In genomic region chr4:187174749-187175148, GRCh38 we compare ENCODE assay signal across 17 cellular contexts.
DNase-seq lines count a peak whose midpoint lies in the region; ATAC-seq and TF ChIP-seq lines count a peak whose summit lies in the region.
"Had no signal": no experiment of that assay in that cellular context is flagged by ENCODE, and none has a peak within 500 bp of the region (broad histone marks: within the 10 kb centered on the region; RNA-seq: fewer than 3 reads in every experiment).

No MANE protein-coding gene starts in this region.

- dilution Hi-C loops in IMR-90 (cut with HindIII; ENCODE audit: low sequenced_read_pairs, unreplicated experiment) = no loop called here

- no peak overlapping the region for H3K4me2 ChIP-seq in IMR-90 (ENCODE audit: low read depth, low read length)

- peaks cover 44% of the 10 kb centered on the region for H3K4me1 Mint-ChIP-seq in chondrocyte (ENCODE audit: low read depth)

- BruUV-seq in IMR-90 (replicated peaks; lab: Mats Ljungman, UMichigan) = no TSS peak

- H3K23ac ChIP-seq in IMR-90 (ENCODE audit: low read depth, low read length) = no peak overlapping the region

- no peak overlapping the region for H2AK9ac ChIP-seq in IMR-90 (replicated peaks; ENCODE audit: low read depth, low read length, poor library complexity)

- no peak overlapping the region for H4K5ac ChIP-seq in IMR-90 (ENCODE audit: low read depth, low read length)

- no peaks in the 10 kb centered on the region for H3K36me3 ChIP-seq in IMR-90 (ENCODE audit: control insufficient read depth, insufficient read depth, low read length)

- H3K27ac Mint-ChIP-seq in chondrocyte (ENCODE audit: unreplicated experiment) = peak overlapping the region; percentile 68
- H3K27ac Mint-ChIP-seq: CD8-positive, alpha-beta T cell had no signal

- no peak overlapping the region for H2BK5ac ChIP-seq in IMR-90 (ENCODE audit: low read depth, low read length, poor library complexity, severe bottlenecking)

- in situ Hi-C loops in IMR-90 (cut with MboI; ENCODE audit: low sequenced_read_pairs) = no loop called here

- POLR2A ChIA-PET in IMR-90 (lab: Charles Lee; ENCODE audit: unreplicated experiment) = no interaction called here

- H3K9ac ChIP-seq in IMR-90 (ENCODE audit: low read depth, low read length) = no peak overlapping the region

- no peak overlapping the region for H4K8ac ChIP-seq in IMR-90 (ENCODE audit: low read depth in 2 of 2, low read length in 2 of 2)

- no peaks in the 10 kb centered on the region for H3K9me3 ChIP-seq in IMR-90 (ENCODE audit: control insufficient read depth, insufficient read depth, low read length)
- H3K9me3 ChIP-seq: Caco-2 had no signal

- no peak overlapping the region for H4K91ac ChIP-seq in IMR-90 (ENCODE audit: insufficient read depth, low read depth, low read length)

- no peak overlapping the region for H2BK15ac ChIP-seq in IMR-90 (ENCODE audit: low read depth, low read length)

- no peak overlapping the region for H3K4me3 Mint-ChIP-seq in chondrocyte (ENCODE audit: unreplicated experiment)
- H3K4me3 Mint-ChIP-seq: CD8-positive, alpha-beta T cell had no signal

- CTCF ChIA-PET in IMR-90 (lab: Yijun Ruan, JAX) = interaction anchor here (0.6 to 1.1 kb wide), 3 partner anchors 9 to 970 kb away, joined by 3 to 4 read pairs (median 3); no protein-coding TSS in a partner anchor

- 100% methylated on average over 3 of the region's 8 CpGs; no CpG with 5 or more reads in 1 of the 2 experiments for WGBS in IMR-90 (ENCODE audit: extremely low coverage in 2 of 2, insufficient read length in 1 of 2), 2 experiments

- H3K27me3 ChIP-seq in IMR-90 (ENCODE audit: control insufficient read depth, insufficient read depth, low read length) = no peaks in the 10 kb centered on the region

- intact Hi-C loops in IMR-90 (cut with micrococcal nuclease) (loop anchor here (10.0 kb wide), 1 partner anchor 450 kb away; the partner anchor contains the start of gene FAT1), left colon (cut with DNase I, micrococcal nuclease) (no loop called here)

- TF ChIP-seq RAD21 in IMR-90 (IDR thresholded peaks at IDR 0.05; ENCODE audit: low read length) = no peak

- no peak overlapping the region for H3K4ac ChIP-seq in IMR-90 (ENCODE audit: low read depth, low read length)

- TF ChIP-seq POLR2A in IMR-90 (IDR thresholded peaks at IDR 0.05; ENCODE audit: low read depth, low read length) = no peak

- H3K27me3 Mint-ChIP-seq in chondrocyte (ENCODE audit: low read depth) = no peaks in the 10 kb centered on the region

- no peak overlapping the region for H2AK5ac ChIP-seq in IMR-90 (ENCODE audit: low read depth, low read length)

- H2BK120ac ChIP-seq in IMR-90 (ENCODE audit: low read depth, low read length) = no peak overlapping the region

- H3K4me1 ChIP-seq in IMR-90 (ENCODE audit: control insufficient read depth, insufficient read depth, low read length) = peaks cover 2% of the 10 kb centered on the region; the same call in 1 of the 2 replicates
- H3K4me1 ChIP-seq: Caco-2 had no signal

- no peak overlapping the region for H2BK20ac ChIP-seq in IMR-90 (ENCODE audit: low read depth, low read length)

- H3K36me3 Mint-ChIP-seq in chondrocyte (ENCODE audit: low read depth) = no peaks in the 10 kb centered on the region
- H3K36me3 Mint-ChIP-seq: CD8-positive, alpha-beta T cell had no signal

- no peak overlapping the region for H3K14ac ChIP-seq in IMR-90 (replicated peaks; ENCODE audit: low read depth, low read length)

- DNase-seq in IMR-90 = no peak
- DNase-seq in chondrocyte (ENCODE audit: low spot score) = no peak
- peak; percentile 29 to 38 for DNase-seq in left colon
- DNase-seq in hypothalamus (lab: John Stamatoyannopoulos, UW) = no peak
- DNase-seq: C1 segment of cervical spinal cord; Caco-2; CD8-positive, alpha-beta T cell; DMS153; DMS79; EL; GDM1; GOT3; H7; HCEC 1CT had no signal

- no peaks in the 10 kb centered on the region for H3K9me3 Mint-ChIP-seq in chondrocyte (ENCODE audit: low read depth)

- H4K20me1 ChIP-seq in IMR-90 (ENCODE audit: insufficient read depth, low read length) = no peaks in the 10 kb centered on the region

- H3K9me1 ChIP-seq in IMR-90 (ENCODE audit: insufficient read depth, low read length) = no peaks in the 10 kb centered on the region; the same call in 1 of the 2 replicates

- no peak overlapping the region for H3K27ac ChIP-seq in IMR-90 (ENCODE audit: insufficient read depth, low read length)

- H2AFZ ChIP-seq in IMR-90 (replicated peaks; ENCODE audit: low read length, poor library complexity) = peak overlapping the region; percentile 49

- TF ChIP-seq CTCF in IMR-90 (conservative IDR thresholded peaks at IDR 0.05; ENCODE audit: low read depth, low read length) = no peak
- TF ChIP-seq CTCF in chondrocyte (IDR thresholded peaks at IDR 0.05) = no peak

- no peak overlapping the region for H3K56ac ChIP-seq in IMR-90 (ENCODE audit: extremely low read depth, insufficient read depth, low read length)

- ATAC-seq in IMR-90 (ENCODE audit: low read depth) (no peak), left colon (peak; percentile 75), GM18511 (IDR thresholded peaks at IDR 0.05; ENCODE audit: unreplicated experiment) (no peak), GM21381 (IDR thresholded peaks at IDR 0.05; ENCODE audit: unreplicated experiment) (no peak)
- ATAC-seq: CD8-positive, alpha-beta T cell; GM12878 had no signal

- no peaks in the 10 kb centered on the region for H3K79me1 ChIP-seq in IMR-90 (ENCODE audit: low read depth in 1 of 2, low read length in 2 of 2)

- no peak overlapping the region for H3K4me3 ChIP-seq in IMR-90 (ENCODE audit: insufficient read depth, low read depth, low read length)
- H3K4me3 ChIP-seq: GM12878 had no signal

- H3K18ac ChIP-seq in IMR-90 (ENCODE audit: low read depth, low read length) = no peak overlapping the region

TF ChIP-seq in IMR-90, 13 proteins besides CTCF, POLR2A, EP300 and RAD21:
- TF ChIP-seq RCOR1 (IDR thresholded peaks at IDR 0.05; ENCODE audit: insufficient replicate concordance, low read length) (no peak), MAFK (IDR thresholded peaks at IDR 0.05; ENCODE audit: low read depth, low read length) (no peak), FOS (IDR thresholded peaks at IDR 0.05; ENCODE audit: low read depth, low read length) (no peak), SMC3 (IDR thresholded peaks at IDR 0.05; ENCODE audit: low read depth, low read length) (no peak), MXI1 (IDR thresholded peaks at IDR 0.05; ENCODE audit: borderline replicate concordance, low read depth, low read length) (no peak), MAZ (IDR thresholded peaks at IDR 0.05; ENCODE audit: borderline replicate concordance, low read depth, low read length) (no peak), USF2 (IDR thresholded peaks at IDR 0.05; ENCODE audit: low read depth, low read length) (no peak)

Comparison
In these comparisons a context has a peak if more than half of its experiments do, and no peak if none do; other contexts are left out.
1. DNase-seq: peak in left colon (2 of 2); none in IMR-90 (single experiment), chondrocyte (single experiment) and hypothalamus (0 of 51).